17 cellular contexts compared by ENCODE assay signal in genomic region chr2:129499747-129500146, GRCh38.
"Had no signal": no experiment of that assay in that cellular context is flagged by ENCODE, and none has a peak within 500 bp of the region (broad histone marks: within the 10 kb centered on the region; RNA-seq: fewer than 3 reads in every experiment).

No MANE protein-coding gene starts in this region.

- DNase-seq: activated CD4-positive, alpha-beta T cell treated with anti-CD3 and anti-CD28 coated beads, Interleukin-2, amount 50 U/mL, for 48 hours; activated CD4-positive, CD25-positive, alpha-beta regulatory T cell treated with anti-CD3 and anti-CD28 coated beads, Interleukin-2, amount 50 U/mL, for 72 hours; activated gamma-delta T cell; activated naive CD8-positive, alpha-beta T cell treated with anti-CD3 and anti-CD28 coated beads for 36 hours; activated T-cell treated with anti-CD3 and anti-CD28 coated beads, Interleukin-2, amount 50 U/mL, for 48 hours; anterior cingulate cortex; esophagus squamous epithelium; gastrocnemius medialis; heart right ventricle; left ventricle myocardium superior; mesendoderm; occipital lobe; psoas muscle; sigmoid colon; stimulated activated CD4-positive, alpha-beta T cell treated with anti-CD3 and anti-CD28 coated beads, Interleukin-2, amount 100 ng/mL, for 24 hours; stimulated activated naive B cell treated with anti-CD40 and anti-IgM and Interleukin-4, amounts not matched to agents 10 μg/mL and 1 μg/mL and 100 μg/mL, for 72 hours had no signal

- H3K27me3 ChIP-seq: esophagus squamous epithelium, gastrocnemius medialis, sigmoid colon, tibial nerve had no signal

- H3K36me3 ChIP-seq: esophagus squamous epithelium, gastrocnemius medialis, heart right ventricle, sigmoid colon, tibial nerve had no signal

- H3K27ac ChIP-seq: esophagus squamous epithelium, gastrocnemius medialis, heart right ventricle, psoas muscle, sigmoid colon, tibial nerve had no signal

- ATAC-seq: gastrocnemius medialis; heart right ventricle; left ventricle myocardium superior; psoas muscle; stimulated activated naive B cell treated with anti-CD40 and anti-IgM and Interleukin-4, amounts not matched to agents 10 μg/mL and 1 μg/mL and 100 μg/mL, for 72 hours had no signal

- H3K4me3 ChIP-seq: esophagus squamous epithelium, gastrocnemius medialis, heart right ventricle, psoas muscle, sigmoid colon, tibial nerve had no signal
